ENCODE assay signal across 8 cellular contexts in the genomic region with DNA sequence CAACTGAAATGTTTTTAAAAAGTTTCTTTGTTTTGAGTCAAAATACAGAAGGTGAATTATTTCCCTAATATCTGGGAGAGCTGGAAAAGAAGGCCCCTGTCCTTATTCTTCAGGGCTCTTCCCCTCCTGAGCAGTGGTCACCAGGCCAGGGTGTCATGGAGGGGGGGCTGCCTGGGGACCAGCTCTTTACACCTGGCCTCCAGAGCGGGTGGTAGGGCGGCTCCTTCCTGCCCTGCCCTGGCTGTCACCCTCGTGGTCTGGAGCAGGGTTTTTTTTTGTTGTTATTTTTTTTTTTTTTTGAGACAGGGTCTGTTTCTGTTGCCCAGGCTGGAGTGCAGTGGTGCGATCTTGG. TPM values are rescaled to one million over a fixed set of nuclear protein-coding genes. Genes with fewer than 3 reads are reported as not detected.
DNase-seq lines count a peak whose midpoint lies in the region; ATAC-seq and TF ChIP-seq lines count a peak whose summit lies in the region.

No MANE protein-coding gene starts in this region.

- TF ChIP-seq CTCF in activated CD8-positive, alpha-beta T cell treated with anti-CD3 and anti-CD28 coated beads for 36 hours (IDR thresholded peaks at IDR 0.05): no peak
- no peak for TF ChIP-seq CTCF in gastroesophageal sphincter (IDR thresholded peaks at IDR 0.05)
- TF ChIP-seq CTCF in retinal pigment epithelial cell (conservative IDR thresholded peaks at IDR 0.05; ENCODE audit: low read depth, low read length): no peak

- intact Hi-C loops in activated CD8-positive, alpha-beta T cell treated with anti-CD3 and anti-CD28 coated beads for 36 hours (cut with micrococcal nuclease): loop anchor here (5.0 kb wide), 1 partner anchor 58 kb away; no protein-coding TSS in a partner anchor

- DNase-seq in GM23248 (no peak), retinal pigment epithelial cell (ENCODE audit: low read depth) (no peak), COLO668 (lab: John Stamatoyannopoulos, UW; ENCODE audit: unreplicated experiment) (no peak), NCI-H82 treated with DMSO at 0.1 percent for 48 hours (lab: John Stamatoyannopoulos, UW; ENCODE audit: unreplicated experiment) (no peak)
- peak; percentile 50 for DNase-seq in activated CD8-positive, alpha-beta T cell treated with anti-CD3 and anti-CD28 coated beads for 36 hours
- DNase-seq in activated CD4-positive, alpha-beta T cell treated with anti-CD3 and anti-CD28 coated beads, Interleukin-2, amount 50 U/mL, for 48 hours: no peak

- no peak overlapping the region for H2AFZ ChIP-seq in GM23248

- peak overlapping the region; percentile 81 for H3K4me2 ChIP-seq in GM23248 (ENCODE audit: unreplicated experiment)

- no peaks in the 10 kb centered on the region for H3K27me3 ChIP-seq in GM23248 (replicated peaks; ENCODE audit: insufficient read depth)
- no peaks in the 10 kb centered on the region for H3K27me3 ChIP-seq in gastroesophageal sphincter

- 8 to 10% methylated on average over 4 of the region's 4 CpGs for WGBS in GM23248 (ENCODE audit: low coverage in 1 of 2, low lambda C conversion rate in 2 of 2, missing lambda C conversion rate in 2 of 2), 2 experiments
- WGBS in gastroesophageal sphincter (ENCODE audit: low coverage in 1 of 2), 2 donors: 24 to 50% methylated on average over 2 to 4 of the region's 4 CpGs

- TF ChIP-seq EP300 in gastroesophageal sphincter (IDR thresholded peaks at IDR 0.05): no peak

- H3K9ac ChIP-seq in GM23248: peak overlapping the region; percentile 97

- H3K27ac Mint-ChIP-seq in activated CD8-positive, alpha-beta T cell treated with anti-CD3 and anti-CD28 coated beads for 36 hours: peak overlapping the region; percentile 92

- no peaks in the 10 kb centered on the region for H3K9me2 ChIP-seq in GM23248 (ENCODE audit: insufficient read depth)

- peak overlapping the region; percentile 73 for H3K4me3 Mint-ChIP-seq in activated CD8-positive, alpha-beta T cell treated with anti-CD3 and anti-CD28 coated beads for 36 hours

- no peaks in the 10 kb centered on the region for H3K9me3 Mint-ChIP-seq in activated CD8-positive, alpha-beta T cell treated with anti-CD3 and anti-CD28 coated beads for 36 hours

- H3K4me1 Mint-ChIP-seq in activated CD8-positive, alpha-beta T cell treated with anti-CD3 and anti-CD28 coated beads for 36 hours (ENCODE audit: low read depth): peaks cover 66% of the 10 kb centered on the region

- peaks cover 31% of the 10 kb centered on the region for H3F3A ChIP-seq in GM23248 (ENCODE audit: insufficient read depth)

- H3K4me3 ChIP-seq in GM23248: peak overlapping the region; percentile 90
- peak overlapping the region in 1 of 2 donors; percentile 83 for H3K4me3 ChIP-seq in gastroesophageal sphincter
- H3K4me3 ChIP-seq in retinal pigment epithelial cell (ENCODE audit: low read length): peak overlapping the region; percentile 31

- H4K20me1 ChIP-seq in GM23248 (ENCODE audit: insufficient read depth): peaks cover 11% of the 10 kb centered on the region; the same call in 1 of the 2 replicates

- H3K4me1 ChIP-seq in GM23248 (ENCODE audit: insufficient read depth) (peaks cover 52% of the 10 kb centered on the region), gastroesophageal sphincter (peaks cover 13 to 100% (median 73%) of the 10 kb centered on the region in 3 donors)

- in situ Hi-C loops in GM23248 (cut with MboI): no loop called here

- H3K36me3 Mint-ChIP-seq in activated CD8-positive, alpha-beta T cell treated with anti-CD3 and anti-CD28 coated beads for 36 hours (ENCODE audit: low read depth): peaks cover 29% of the 10 kb centered on the region

- H3K27ac ChIP-seq in GM23248: peak overlapping the region; percentile 96
- H3K27ac ChIP-seq in gastroesophageal sphincter: peak overlapping the region; percentile 67 to 93 (median 90)

- H3K79me2 ChIP-seq in GM23248 (ENCODE audit: insufficient read depth): peaks cover 99% of the 10 kb centered on the region

- ATAC-seq in activated CD8-positive, alpha-beta T cell treated with anti-CD3 and anti-CD28 coated beads for 36 hours: peak; percentile 22
- ATAC-seq in gastroesophageal sphincter: peak; percentile 15
- no peak for ATAC-seq in GM21526 (IDR thresholded peaks at IDR 0.05; ENCODE audit: low FRiP score, unreplicated experiment)

- CTCF ChIA-PET in activated CD8-positive, alpha-beta T cell treated with anti-CD3 and anti-CD28 coated beads for 36 hours (lab: Charles Lee): interaction anchor here (1.8 to 3.4 kb wide), 7 partner anchors 18 to 147 kb away, joined by 3 to 21 read pairs (median 7); partner anchors contain the start of gene FAAP20

- H3K27me3 Mint-ChIP-seq in activated CD8-positive, alpha-beta T cell treated with anti-CD3 and anti-CD28 coated beads for 36 hours: no peaks in the 10 kb centered on the region

- no peaks in the 10 kb centered on the region for H3K36me3 ChIP-seq in GM23248 (ENCODE audit: low read depth)
- no peaks in the 10 kb centered on the region for H3K36me3 ChIP-seq in gastroesophageal sphincter

- TF ChIP-seq POLR2A in gastroesophageal sphincter (IDR thresholded peaks at IDR 0.05): no peak

- no peaks in the 10 kb centered on the region for H3K9me3 ChIP-seq in GM23248 (ENCODE audit: low read depth)
- no peaks in the 10 kb centered on the region for H3K9me3 ChIP-seq in gastroesophageal sphincter

- POLR2A ChIA-PET in activated CD8-positive, alpha-beta T cell treated with anti-CD3 and anti-CD28 coated beads for 36 hours (lab: Charles Lee): interaction anchor here (0.5 to 2.9 kb wide), 10 partner anchors 10 to 147 kb away, joined by 3 to 18 read pairs (median 5); no protein-coding TSS in a partner anchor

RNA-seq across cellular contexts. Expression of gene SKI, which starts 6.6 kb away (rescaled TPM):
- 23.1 and 26.8 TPM in 2 replicates for total RNA-seq in GM23248 (2014; rRNA removed; shearing (Covaris generic))
- 3.8 and 4.0 TPM in 2 replicates for polyA plus RNA-seq in GM23248 (2016; fragmentation: Nextera tagmentation; extraction: Ambion mirVana)
- 10 to 100 TPM; 27.5 to 28.3 TPM for total RNA-seq in activated CD8-positive, alpha-beta T cell treated with anti-CD3 and anti-CD28 coated beads for 36 hours
- 100 to 1,000 TPM in 1 of 4 donors, 10 to 100 TPM in 3; 60.2 to 157 (median 79.0) TPM for total RNA-seq in gastroesophageal sphincter

RNA-seq across cellular contexts. Expression of gene FAAP20, which starts 40.2 kb away (rescaled TPM):
- total RNA-seq in GM23248 (2014; rRNA removed; shearing (Covaris generic)): 33.4 and 34.5 TPM in 2 replicates
- 122 and 127 TPM in 2 replicates for polyA plus RNA-seq in GM23248 (2016; fragmentation: Nextera tagmentation; extraction: Ambion mirVana)
- 10 to 100 TPM; 64.7 to 71.7 TPM for total RNA-seq in activated CD8-positive, alpha-beta T cell treated with anti-CD3 and anti-CD28 coated beads for 36 hours
- total RNA-seq in gastroesophageal sphincter: 10 to 100 TPM; 25.8 to 51.1 (median 43.3) TPM
